In the genomic region with DNA sequence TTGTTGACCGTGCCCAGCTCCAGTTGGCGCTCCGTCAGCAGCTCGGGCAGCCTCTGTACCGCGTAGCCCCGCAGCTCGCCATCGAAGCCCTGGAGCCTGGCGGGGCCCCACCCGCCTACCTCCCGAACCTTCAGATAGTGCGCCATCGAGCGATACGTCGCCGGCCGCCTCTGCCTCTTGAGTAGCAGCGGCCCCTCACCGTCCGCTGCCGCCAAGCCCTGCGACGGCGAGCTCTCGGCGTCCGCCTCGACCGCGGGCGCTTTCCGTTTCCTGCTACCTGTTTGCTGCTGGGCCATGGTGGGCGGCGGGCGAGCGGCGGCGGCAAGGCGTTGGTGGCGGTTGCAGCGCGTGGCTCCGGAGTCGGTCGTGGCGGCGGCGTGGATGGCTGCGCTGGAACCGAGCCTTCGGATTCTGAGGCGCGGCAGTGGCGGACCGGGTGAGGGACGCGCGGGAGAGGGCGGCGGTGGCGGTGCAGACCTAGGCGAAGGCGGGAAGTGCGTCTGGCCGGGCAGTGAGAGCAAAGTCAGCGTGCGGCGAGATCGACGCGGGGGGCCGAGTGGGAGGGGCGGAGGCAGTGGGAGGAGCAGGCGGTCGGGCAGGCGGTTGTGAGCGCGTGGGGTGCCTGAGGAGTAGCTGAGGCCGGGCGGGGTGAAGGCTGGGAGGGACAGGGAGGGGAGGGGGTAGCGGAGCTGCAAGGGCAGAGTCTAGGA, we compare ENCODE assay signal across 1 cellular context.
TF ChIP-seq lines count a peak whose summit lies in the region.

Gene DCAF12L1 (minus strand): TSS at position 502 of the 710 bp plus-strand sequence. CDS start 206 bp downstream, at position 296.

TF ChIP-seq in WTC11, 78 proteins besides CTCF, POLR2A, EP300 and RAD21 (continued from another document):
- TF ChIP-seq PREB (CRISPR knock-in tag; IDR thresholded peaks at IDR 0.05; ENCODE audit: borderline replicate concordance) (no peak), ZNF317 (CRISPR knock-in tag; IDR thresholded peaks at IDR 0.05; ENCODE audit: borderline replicate concordance, low read depth) (no peak), ATF6 (CRISPR knock-in tag; IDR thresholded peaks at IDR 0.05) (no peak), NR1H2 (CRISPR knock-in tag; IDR thresholded peaks at IDR 0.05) (no peak), MYBL2 (CRISPR knock-in tag; IDR thresholded peaks at IDR 0.05) (no peak), ZBTB21 (CRISPR knock-in tag; IDR thresholded peaks at IDR 0.05; ENCODE audit: borderline replicate concordance) (no peak), ZNF396 (CRISPR knock-in tag; IDR thresholded peaks at IDR 0.05; ENCODE audit: borderline replicate concordance) (no peak), SOX15 (CRISPR knock-in tag; IDR thresholded peaks at IDR 0.05) (no peak), PRRX2 (CRISPR knock-in tag; IDR thresholded peaks at IDR 0.05) (no peak)
- TF ChIP-seq, protein P1, sequence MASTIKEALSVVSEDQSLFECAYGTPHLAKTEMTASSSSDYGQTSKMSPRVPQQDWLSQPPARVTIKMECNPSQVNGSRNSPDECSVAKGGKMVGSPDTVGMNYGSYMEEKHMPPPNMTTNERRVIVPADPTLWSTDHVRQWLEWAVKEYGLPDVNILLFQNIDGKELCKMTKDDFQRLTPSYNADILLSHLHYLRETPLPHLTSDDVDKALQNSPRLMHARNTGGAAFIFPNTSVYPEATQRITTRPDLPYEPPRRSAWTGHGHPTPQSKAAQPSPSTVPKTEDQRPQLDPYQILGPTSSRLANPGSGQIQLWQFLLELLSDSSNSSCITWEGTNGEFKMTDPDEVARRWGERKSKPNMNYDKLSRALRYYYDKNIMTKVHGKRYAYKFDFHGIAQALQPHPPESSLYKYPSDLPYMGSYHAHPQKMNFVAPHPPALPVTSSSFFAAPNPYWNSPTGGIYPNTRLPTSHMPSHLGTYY (CRISPR knock-in tag; IDR thresholded peaks at IDR 0.05), result no peak
- TF ChIP-seq, protein P2, sequence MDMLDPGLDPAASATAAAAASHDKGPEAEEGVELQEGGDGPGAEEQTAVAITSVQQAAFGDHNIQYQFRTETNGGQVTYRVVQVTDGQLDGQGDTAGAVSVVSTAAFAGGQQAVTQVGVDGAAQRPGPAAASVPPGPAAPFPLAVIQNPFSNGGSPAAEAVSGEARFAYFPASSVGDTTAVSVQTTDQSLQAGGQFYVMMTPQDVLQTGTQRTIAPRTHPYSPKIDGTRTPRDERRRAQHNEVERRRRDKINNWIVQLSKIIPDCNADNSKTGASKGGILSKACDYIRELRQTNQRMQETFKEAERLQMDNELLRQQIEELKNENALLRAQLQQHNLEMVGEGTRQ (CRISPR knock-in tag; IDR thresholded peaks at IDR 0.05), result no peak
